ENCODE assay signal across 1 cellular context in the genomic region with DNA sequence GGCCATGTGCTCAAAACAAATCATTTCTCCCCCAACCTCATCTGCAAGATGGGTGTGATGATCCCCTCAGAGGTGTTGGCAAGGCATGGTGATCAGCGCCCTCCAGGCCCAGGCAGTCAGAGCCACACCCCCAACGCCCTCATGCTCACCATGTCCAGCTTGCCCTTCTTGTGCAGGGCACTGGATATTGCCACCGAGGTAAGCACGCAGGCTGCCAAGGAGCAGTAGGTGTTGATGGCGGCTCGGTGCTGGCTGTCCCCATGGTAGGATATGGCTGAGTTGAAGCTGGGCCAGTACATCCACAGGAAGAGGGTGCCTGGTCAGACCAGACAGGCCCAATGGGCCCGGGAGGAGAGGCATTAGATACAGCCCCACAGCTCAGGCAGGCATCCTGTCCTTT.
TF ChIP-seq lines count a peak whose summit lies in the region.

No MANE protein-coding gene starts in this region.

TF ChIP-seq in H1, 55 proteins besides CTCF, POLR2A, EP300 and RAD21:
- no peak for TF ChIP-seq GABPA (IDR thresholded peaks at IDR 0.05; ENCODE audit: borderline replicate concordance, insufficient read depth, low read length)
- no peak for TF ChIP-seq FOSL1 (IDR thresholded peaks at IDR 0.05; ENCODE audit: insufficient read depth, low read depth, low read length)
- TF ChIP-seq CEBPB (IDR thresholded peaks at IDR 0.05; ENCODE audit: low read depth, low read length) = no peak
- no peak for TF ChIP-seq CHD1 (IDR thresholded peaks at IDR 0.05; ENCODE audit: low read depth, low read length)
- no peak for TF ChIP-seq NANOG (IDR thresholded peaks at IDR 0.05; ENCODE audit: insufficient read depth, low read depth, low read length, poor library complexity, severe bottlenecking)
- TF ChIP-seq ASH2L (IDR thresholded peaks at IDR 0.05; ENCODE audit: low read length) = no peak
- no peak for TF ChIP-seq EZH2 (IDR thresholded peaks at IDR 0.05; ENCODE audit: low read depth, low read length, severe bottlenecking)
- TF ChIP-seq NRF1 (IDR thresholded peaks at IDR 0.05; ENCODE audit: low read depth, low read length) = no peak
- TF ChIP-seq SP1 (IDR thresholded peaks at IDR 0.05; ENCODE audit: low read depth, low read length) = no peak
- TF ChIP-seq SIRT6 (IDR thresholded peaks at IDR 0.05; ENCODE audit: low read length) = no peak
- no peak for TF ChIP-seq RNF2 (IDR thresholded peaks at IDR 0.05; ENCODE audit: borderline replicate concordance, low read depth, low read length, missing control alignments, poor library complexity, severe bottlenecking)
- no peak for TF ChIP-seq TCF12 (IDR thresholded peaks at IDR 0.05; ENCODE audit: low read depth, low read length)
- no peak for TF ChIP-seq GTF2F1 (IDR thresholded peaks at IDR 0.05; ENCODE audit: borderline replicate concordance, low read depth, low read length)
- no peak for TF ChIP-seq SIX5 (IDR thresholded peaks at IDR 0.05; ENCODE audit: low read depth, low read length)
- TF ChIP-seq, protein P1, sequence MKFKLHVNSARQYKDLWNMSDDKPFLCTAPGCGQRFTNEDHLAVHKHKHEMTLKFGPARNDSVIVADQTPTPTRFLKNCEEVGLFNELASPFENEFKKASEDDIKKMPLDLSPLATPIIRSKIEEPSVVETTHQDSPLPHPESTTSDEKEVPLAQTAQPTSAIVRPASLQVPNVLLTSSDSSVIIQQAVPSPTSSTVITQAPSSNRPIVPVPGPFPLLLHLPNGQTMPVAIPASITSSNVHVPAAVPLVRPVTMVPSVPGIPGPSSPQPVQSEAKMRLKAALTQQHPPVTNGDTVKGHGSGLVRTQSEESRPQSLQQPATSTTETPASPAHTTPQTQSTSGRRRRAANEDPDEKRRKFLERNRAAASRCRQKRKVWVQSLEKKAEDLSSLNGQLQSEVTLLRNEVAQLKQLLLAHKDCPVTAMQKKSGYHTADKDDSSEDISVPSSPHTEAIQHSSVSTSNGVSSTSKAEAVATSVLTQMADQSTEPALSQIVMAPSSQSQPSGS (IDR thresholded peaks at IDR 0.05; ENCODE audit: low read length) = no peak
